1 cellular context compared by ENCODE assay signal in the genomic region with DNA sequence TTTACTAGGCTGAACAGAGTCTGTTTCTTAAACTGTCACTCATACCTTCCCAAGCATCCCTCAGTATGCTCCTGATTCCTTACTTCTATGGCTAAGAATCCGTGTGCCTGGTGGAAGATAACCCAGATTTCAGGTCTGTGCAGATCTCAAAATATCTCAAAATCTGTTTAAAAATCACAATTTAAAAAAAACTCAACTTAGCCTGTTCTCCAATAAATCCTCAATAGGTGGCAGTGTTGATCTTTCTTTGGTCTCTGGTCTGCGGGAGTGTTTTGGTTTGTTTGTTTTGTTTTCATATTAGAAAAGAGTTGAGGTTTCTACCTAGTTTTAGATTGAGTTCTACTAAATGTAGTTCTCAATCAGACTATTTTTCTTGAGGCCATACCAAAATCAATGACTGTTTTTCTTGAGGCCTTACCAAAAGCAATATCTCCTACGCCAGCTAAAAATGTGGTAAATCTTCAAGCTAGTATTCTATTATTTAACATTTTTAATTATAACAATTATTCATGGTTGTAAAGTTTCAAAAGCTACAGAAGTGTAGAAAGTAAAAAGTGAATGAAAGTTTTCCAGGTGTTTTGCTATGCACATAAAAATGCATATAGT.
TF ChIP-seq lines count a peak whose summit lies in the region.

No MANE protein-coding gene starts in this region.

TF ChIP-seq in K562, 482 proteins besides CTCF, POLR2A, EP300 and RAD21 (continued from another document):
- peak; percentile 35 to 47; a peak in 1 of 4 replicates for TF ChIP-seq RCOR1 (IDR thresholded peaks at IDR 0.05; ENCODE audit: borderline replicate concordance in 1 of 2, low read depth in 2 of 2, low read length in 2 of 2)
- peak; percentile 77 to 81; a peak in 3 of 4 replicates for TF ChIP-seq KDM1A (IDR thresholded peaks at IDR 0.05)
- TF ChIP-seq DEAF1 (CRISPR knock-in tag; IDR thresholded peaks at IDR 0.05) = peak; percentile 31; the same call in 1 of the 2 replicates
- peak in 1 of 2 experiments; percentile 48; a peak in 1 of 4 replicates for TF ChIP-seq FOXK2 (conservative IDR thresholded peaks at IDR 0.05 in 1 of 2, IDR thresholded peaks at IDR 0.05 in 1 of 2; ENCODE audit: low read depth in 2 of 2)
- no peak for TF ChIP-seq TCF3 (CRISPR knock-in tag; IDR thresholded peaks at IDR 0.05)
- peak; percentile 81 for TF ChIP-seq ZNF384 (IDR thresholded peaks at IDR 0.05; ENCODE audit: low read depth, low read length)
- no peak for TF ChIP-seq ZNF445 (CRISPR knock-in tag; IDR thresholded peaks at IDR 0.05; ENCODE audit: low read depth)
